1 cellular context compared by ENCODE assay signal in genomic region chr7:1175967-1176851, GRCh38.
TF ChIP-seq lines count a peak whose summit lies in the region.

No MANE protein-coding gene starts in this region.

TF ChIP-seq in H1, 55 proteins besides CTCF, POLR2A, EP300 and RAD21 (continued from another document):
- no peak for TF ChIP-seq NANOG (IDR thresholded peaks at IDR 0.05; ENCODE audit: insufficient read depth, low read depth, low read length, poor library complexity, severe bottlenecking)
- TF ChIP-seq GABPA (IDR thresholded peaks at IDR 0.05; ENCODE audit: borderline replicate concordance, insufficient read depth, low read length): peak; percentile 58
- TF ChIP-seq, protein P1, sequence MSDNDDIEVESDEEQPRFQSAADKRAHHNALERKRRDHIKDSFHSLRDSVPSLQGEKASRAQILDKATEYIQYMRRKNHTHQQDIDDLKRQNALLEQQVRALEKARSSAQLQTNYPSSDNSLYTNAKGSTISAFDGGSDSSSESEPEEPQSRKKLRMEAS (IDR thresholded peaks at IDR 0.05): peak; percentile 39; the same call in 1 of the 2 replicates
- TF ChIP-seq SIN3A (conservative IDR thresholded peaks at IDR 0.05 in 1 of 2, IDR thresholded peaks at IDR 0.05 in 1 of 2; ENCODE audit: low read depth in 1 of 2, low read length in 2 of 2): peak in 1 of 2 experiments; percentile 64; a peak in 1 of 4 replicates
- 0 out of 4 replicates have a peak, but pooled peaks of 1 of the 2 experiments have one; percentile 22 for TF ChIP-seq HDAC2 (IDR thresholded peaks at IDR 0.05; ENCODE audit: borderline replicate concordance in 1 of 2, low read depth in 2 of 2, low read length in 2 of 2)
- TF ChIP-seq MAFK (IDR thresholded peaks at IDR 0.05; ENCODE audit: low read depth, low read length): peak; percentile 17; the same call in 1 of the 2 replicates
- TF ChIP-seq SUZ12 (IDR thresholded peaks at IDR 0.05; ENCODE audit: low read length): no peak
- peak; percentile 72 for TF ChIP-seq BACH1 (IDR thresholded peaks at IDR 0.05; ENCODE audit: low read length)
TF ChIP-seq in H1: peak in this region for 10.
